In genomic region chr11:61129608-61130523, GRCh38 we compare ENCODE assay signal across 8 cellular contexts. TPM values are rescaled to one million over a fixed set of nuclear protein-coding genes. Genes with fewer than 3 reads are reported as not detected.
DNase-seq lines count a peak whose midpoint lies in the region; ATAC-seq, FAIRE-seq and TF ChIP-seq lines count a peak whose summit lies in the region.

No MANE protein-coding gene starts in this region.

- H3K4me3 Mint-ChIP-seq in type B pancreatic cell = peak overlapping the region; percentile 26

- no peaks in the 10 kb centered on the region for H3K27me3 ChIP-seq in pancreas

- H3K9me3 ChIP-seq in pancreas = no peaks in the 10 kb centered on the region

- intact Hi-C loops in pancreas (cut with DNase I) = loop anchor here in 1 of 3 donors (5.0 kb wide), 1 partner anchor 303 kb away; no protein-coding TSS in a partner anchor

- no peak for FAIRE-seq in pancreas (lab: Jason Lieb, UNC)

- peak; percentile 95 for ATAC-seq in GM21723 (IDR thresholded peaks at IDR 0.05; ENCODE audit: unreplicated experiment)
- ATAC-seq in pancreas = peak; percentile 89 to 97 (median 94)

- peaks cover 0 to 5% (median 4%) of the 10 kb centered on the region in 3 donors for H3K36me3 ChIP-seq in pancreas

- H3K27me3 Mint-ChIP-seq in type B pancreatic cell = no peaks in the 10 kb centered on the region

- DNase-seq in Caki2 (ENCODE audit: low read depth) (peak; percentile 89), LoVo (ENCODE audit: low spot score) (peak; percentile 85), activated T-helper 1 cell treated with Interleukin-2 at 50 U/mL for 16 hours (ENCODE audit: low read depth) (peak; percentile 82), foreskin melanocyte (peak; percentile 68), pancreas (peak; percentile 83 to 95 (median 91)), type B pancreatic cell (ENCODE audit: extremely low spot score, unreplicated experiment) (peak; percentile 91), DMS114 treated with DMSO at 0.1 percent for 48 hours (lab: John Stamatoyannopoulos, UW; ENCODE audit: unreplicated experiment) (no peak)

- H3K4me1 Mint-ChIP-seq in type B pancreatic cell (ENCODE audit: unreplicated experiment) = peaks cover 28% of the 10 kb centered on the region

- TF ChIP-seq CTCF in pancreas (IDR thresholded peaks at IDR 0.05) = peak; percentile 97 to 99 (median 98)
- peak; percentile 100 for TF ChIP-seq CTCF in type B pancreatic cell (conservative IDR thresholded peaks at IDR 0.05)

- peak overlapping the region in 2 of 4 donors; percentile 42 to 71 for H3K27ac ChIP-seq in pancreas

- H3K36me3 Mint-ChIP-seq in type B pancreatic cell = no peaks in the 10 kb centered on the region

- WGBS in pancreas, 2 donors = 31 to 34% methylated on average over 35 of the region's 35 CpGs

- no peaks in the 10 kb centered on the region for H3K9me3 Mint-ChIP-seq in type B pancreatic cell

- H3K27ac Mint-ChIP-seq in type B pancreatic cell = peak overlapping the region; percentile 54

- peaks cover 0 to 7% (median 0%) of the 10 kb centered on the region in 3 donors for H3K4me1 ChIP-seq in pancreas

- H3K4me3 ChIP-seq in pancreas = no peak overlapping the region

- in situ Hi-C loops in Caki2 (cut with HindIII; ENCODE audit: low pct_unique_long_range_greater_than_20kb, low sequenced_read_pairs) = no loop called here

RNA-seq across cellular contexts. Expression of gene CD5, which starts 27.6 kb away (rescaled TPM):
- total RNA-seq in Caki2 (2014; rRNA removed; shearing (Covaris generic); ENCODE audit: low replicate concordance) = not detected in 2 replicates
- total RNA-seq in pancreas (1 to 10 TPM in 1 of 6 donors, under 1 TPM in 5; 0.08 to 1.1 (median 0.30) TPM), type B pancreatic cell (ENCODE audit: low replicate concordance) (not detected in 2 replicates)
- polyA plus RNA-seq in pancreas = under 1 TPM; 0.23 to 0.31 TPM

RNA-seq across cellular contexts. Expression of gene VPS37C, which starts 31.4 kb away (rescaled TPM):
- 12.3 and 20.8 TPM in 2 replicates for total RNA-seq in Caki2 (2014; rRNA removed; shearing (Covaris generic); ENCODE audit: low replicate concordance)
- total RNA-seq in pancreas = 10 to 100 TPM; 12.1 to 25.7 (median 17.5) TPM
- polyA plus RNA-seq in pancreas = 10 to 100 TPM; 15.0 to 16.3 TPM
- 27.8 and 42.1 TPM in 2 replicates for total RNA-seq in type B pancreatic cell (ENCODE audit: low replicate concordance)
